Comparison of ENCODE assay signal across 6 cellular contexts in genomic region chr6:79684821-79685220, GRCh38.
"Had no signal": no experiment of that assay in that cellular context is flagged by ENCODE, and none has a peak within 500 bp of the region (broad histone marks: within the 10 kb centered on the region; RNA-seq: fewer than 3 reads in every experiment).

No MANE protein-coding gene starts in this region.

- DNase-seq: activated CD4-positive, alpha-beta T cell treated with anti-CD3 and anti-CD28 coated beads, Interleukin-2, amount 50 U/mL, for 1 hour; anterior cingulate cortex; foreskin melanocyte; stimulated activated CD4-positive, alpha-beta T cell treated with anti-CD3 and anti-CD28 coated beads, Interleukin-2, amount 100 ng/mL, for 48 hours; stimulated activated naive CD4-positive, alpha-beta T cell treated with Interleukin-2 at 50 U/mL for 16 hours; testis had no signal

- H3K27ac ChIP-seq: testis had no signal

- H3K4me3 ChIP-seq: testis had no signal

- H3K9me3 ChIP-seq: testis had no signal

- H3K27me3 ChIP-seq: testis had no signal
